8 cellular contexts compared by ENCODE assay signal in genomic region chr17:57114085-57114673, GRCh38. TPM values are rescaled to one million over a fixed set of nuclear protein-coding genes. Genes with fewer than 3 reads are reported as not detected.
DNase-seq lines count a peak whose midpoint lies in the region; ATAC-seq and TF ChIP-seq lines count a peak whose summit lies in the region.

No MANE protein-coding gene starts in this region.

- H2AFZ ChIP-seq in mesenchymal stem cell (ENCODE audit: low read depth, low read length) = no peak overlapping the region

- 89% methylated on average over 13 of the region's 13 CpGs for WGBS in mesenchymal stem cell

- peaks cover 12% of the 10 kb centered on the region for H3K79me1 ChIP-seq in mesenchymal stem cell (replicated peaks; ENCODE audit: low read length, poor library complexity, severe bottlenecking)

- H2AK5ac ChIP-seq in mesenchymal stem cell (ENCODE audit: low read length, severe bottlenecking) = no peak overlapping the region

- no peak overlapping the region for H4K8ac ChIP-seq in mesenchymal stem cell (ENCODE audit: low read length)

- H3K23ac ChIP-seq in mesenchymal stem cell (ENCODE audit: low read length in 2 of 2) = no peak overlapping the region

- peak; percentile 95 for TF ChIP-seq CTCF in cardiac fibroblast (IDR thresholded peaks at IDR 0.05; ENCODE audit: low read depth, low read length)

- H3K36me3 ChIP-seq in mesenchymal stem cell (ENCODE audit: control insufficient read depth in 1 of 2, insufficient read depth in 2 of 2, low read depth in 1 of 2, low read length in 2 of 2) = peaks cover 52 to 59% of the 10 kb centered on the region in 2 experiments

- no peak overlapping the region for H2BK5ac ChIP-seq in mesenchymal stem cell (ENCODE audit: low read depth, low read length, poor library complexity, severe bottlenecking)

- no peak overlapping the region for H3K27ac ChIP-seq in mesenchymal stem cell (ENCODE audit: low read length, poor library complexity, severe bottlenecking)

- no peaks in the 10 kb centered on the region for H3K27me3 ChIP-seq in mesenchymal stem cell (ENCODE audit: control insufficient read depth in 1 of 2, insufficient read depth in 1 of 2, low read length in 2 of 2)

- H3K9me3 ChIP-seq in mesenchymal stem cell (ENCODE audit: control insufficient read depth, low read length) = no peaks in the 10 kb centered on the region

- no peak overlapping the region for H3K14ac ChIP-seq in mesenchymal stem cell (ENCODE audit: low read length in 2 of 2)

- H3K4me3 ChIP-seq in cardiac fibroblast (replicated peaks in 1 of 2; ENCODE audit: low read depth in 2 of 2, low read length in 2 of 2) (no peak overlapping the region), mesenchymal stem cell (ENCODE audit: insufficient read depth in 1 of 2, low read depth in 1 of 2, low read length in 2 of 2) (no peak overlapping the region)

- DNase-seq in COLO829 (ENCODE audit: low spot score) (peak; percentile 40), cardiac fibroblast (ENCODE audit: low read depth in 2 of 2) (peak in 1 of 2 donors; percentile 40), mesenchymal stem cell (peak; percentile 29), NCI-H226 (no peak)
- peak; percentile 23 to 61 (median 39) for DNase-seq in activated CD4-positive, CD25-positive, alpha-beta regulatory T cell (lab: John Stamatoyannopoulos, UW)
- peak; percentile 50 for DNase-seq in stimulated activated CD8-positive, alpha-beta memory T cell treated with anti-CD3 and anti-CD28 coated beads, Interleukin-7, amount 100 ng/mL, for 24 hours (ENCODE audit: low read depth)

- H4K91ac ChIP-seq in mesenchymal stem cell (ENCODE audit: low read length) = no peak overlapping the region

- H2BK15ac ChIP-seq in mesenchymal stem cell (ENCODE audit: low read depth, poor library complexity, severe bottlenecking) = no peak overlapping the region

- H3K4me1 ChIP-seq in mesenchymal stem cell (ENCODE audit: control insufficient read depth, insufficient read depth, low read depth, low read length) = no peaks in the 10 kb centered on the region

- no peak overlapping the region for H3K9ac ChIP-seq in mesenchymal stem cell (ENCODE audit: low read length)

- H3K4ac ChIP-seq in mesenchymal stem cell (ENCODE audit: low read depth in 1 of 2, low read length in 2 of 2) = no peak overlapping the region

- H3K18ac ChIP-seq in mesenchymal stem cell (ENCODE audit: low read depth in 1 of 2, low read length in 2 of 2) = no peak overlapping the region

- peak; percentile 58 for ATAC-seq in HG02759 (IDR thresholded peaks at IDR 0.05; ENCODE audit: unreplicated experiment)
- ATAC-seq in HG03565 (IDR thresholded peaks at IDR 0.05; ENCODE audit: unreplicated experiment) = no peak

- no peak overlapping the region for H2BK12ac ChIP-seq in mesenchymal stem cell (ENCODE audit: low read length in 2 of 2)

- no peak overlapping the region for H3K4me2 ChIP-seq in mesenchymal stem cell (ENCODE audit: low read length, poor library complexity, severe bottlenecking)

- H2BK120ac ChIP-seq in mesenchymal stem cell (ENCODE audit: low read depth, low read length) = no peak overlapping the region

RNA-seq across cellular contexts. Expression of gene AKAP1, which starts 29.1 kb away (rescaled TPM):
- polyA plus RNA-seq in mesenchymal stem cell (2013, experiment 1 of 2) = 8.5 TPM
- 8.3 TPM for polyA plus RNA-seq in mesenchymal stem cell (2013, experiment 2 of 2)
